ENCODE assay signal across 31 cellular contexts in the genomic region with DNA sequence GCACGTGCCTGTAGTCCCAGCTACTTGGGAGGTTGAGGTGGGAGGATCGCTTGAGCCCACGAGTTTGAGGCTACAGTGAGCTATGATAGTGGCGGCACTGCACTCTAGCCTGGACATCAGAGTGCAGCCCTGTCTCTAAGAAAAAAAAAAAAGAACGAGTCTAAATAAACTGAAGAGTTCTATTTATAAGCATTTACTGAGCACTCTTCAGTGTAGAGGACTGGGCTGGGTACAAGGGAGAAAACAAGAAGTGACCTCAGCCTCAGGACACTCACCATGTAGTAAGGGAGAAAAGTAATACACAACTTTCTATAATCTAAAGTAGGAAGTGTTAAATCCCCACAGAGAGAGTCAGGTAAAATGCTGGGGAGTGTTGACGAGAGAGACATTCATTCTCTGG.
"Had no signal": no experiment of that assay in that cellular context is flagged by ENCODE, and none has a peak within 500 bp of the region (broad histone marks: within the 10 kb centered on the region; RNA-seq: fewer than 3 reads in every experiment).

No MANE protein-coding gene starts in this region.

- H3K36me3 ChIP-seq: adrenal gland, breast epithelium, Peyer's patch, WERI-Rb-1 had no signal

- H3K9me3 ChIP-seq: adrenal gland, body of pancreas, breast epithelium, Peyer's patch had no signal

- H3K4me3 ChIP-seq: adrenal gland, body of pancreas, breast epithelium, MG63, Peyer's patch had no signal

- ATAC-seq: activated CD8-positive, alpha-beta T cell treated with anti-CD3 and anti-CD28 coated beads for 36 hours; activated naive CD4-positive, alpha-beta T cell treated with anti-CD3 and anti-CD28 coated beads, Interleukin-2, amount 50 U/mL, for 72 hours; body of pancreas; PC-3 had no signal

- FAIRE-seq: astrocyte had no signal

- H3K27me3 ChIP-seq: adrenal gland, body of pancreas, breast epithelium, MG63, Peyer's patch had no signal

- DNase-seq: activated CD4-positive, alpha-beta T cell treated with anti-CD3 and anti-CD28 coated beads for 1 hour; activated CD4-positive, alpha-beta T cell treated with anti-CD3 and anti-CD28 coated beads for 48 hours; activated CD4-positive, CD25-positive, alpha-beta regulatory T cell; activated CD8-positive, alpha-beta T cell treated with anti-CD3 and anti-CD28 coated beads for 36 hours; activated gamma-delta T cell treated with Interleukin-2 at 50 U/mL for 16 hours; activated naive CD4-positive, alpha-beta T cell treated with anti-CD3 and anti-CD28 coated beads for 36 hours; activated T-cell treated with anti-CD3 and anti-CD28 coated beads, Interleukin-2, amount 50 U/mL, for 24 hours; body of pancreas; caudate nucleus; Kasumi-1; KG1; MG63; NCI-H1048; NCI-H1105 treated with DMSO at 0.1 percent for 48 hours; NCI-H1436 treated with DMSO at 0.1 percent for 48 hours; NCI-H1694 treated with DMSO at 0.1 percent for 48 hours; NCI-H2029; NCI-H345; NCI-H524 treated with DMSO at 0.1 percent for 48 hours; NK-92 treated with Interleukin-12 subunit alpha and Interleukin-12 subunit beta, amount 100 ng/mL, for 24 hours; PC-3; Peyer's patch; RPMI8226; SW 1271; T-helper 1 cell; T1000; WERI-Rb-1 had no signal

- H3K4me3 Mint-ChIP-seq: activated CD8-positive, alpha-beta T cell treated with anti-CD3 and anti-CD28 coated beads for 36 hours; activated naive CD4-positive, alpha-beta T cell treated with anti-CD3 and anti-CD28 coated beads for 36 hours; activated T-cell treated with anti-CD3 and anti-CD28 coated beads, Interleukin-2, amount 50 U/mL, for 24 hours had no signal

- H3K27me3 Mint-ChIP-seq: activated T-cell treated with anti-CD3 and anti-CD28 coated beads, Interleukin-2, amount 50 U/mL, for 24 hours had no signal

- H3K4me1 ChIP-seq: adrenal gland, body of pancreas, breast epithelium, Peyer's patch had no signal

- H3K27ac ChIP-seq: adrenal gland, body of pancreas, breast epithelium, WERI-Rb-1 had no signal

- H3K27ac Mint-ChIP-seq: activated CD8-positive, alpha-beta T cell treated with anti-CD3 and anti-CD28 coated beads for 36 hours; activated naive CD4-positive, alpha-beta T cell treated with anti-CD3 and anti-CD28 coated beads for 36 hours; activated naive CD4-positive, alpha-beta T cell treated with anti-CD3 and anti-CD28 coated beads, Interleukin-2, amount 50 U/mL, for 72 hours; activated T-cell treated with anti-CD3 and anti-CD28 coated beads, Interleukin-2, amount 50 U/mL, for 24 hours had no signal
